In the genomic region with DNA sequence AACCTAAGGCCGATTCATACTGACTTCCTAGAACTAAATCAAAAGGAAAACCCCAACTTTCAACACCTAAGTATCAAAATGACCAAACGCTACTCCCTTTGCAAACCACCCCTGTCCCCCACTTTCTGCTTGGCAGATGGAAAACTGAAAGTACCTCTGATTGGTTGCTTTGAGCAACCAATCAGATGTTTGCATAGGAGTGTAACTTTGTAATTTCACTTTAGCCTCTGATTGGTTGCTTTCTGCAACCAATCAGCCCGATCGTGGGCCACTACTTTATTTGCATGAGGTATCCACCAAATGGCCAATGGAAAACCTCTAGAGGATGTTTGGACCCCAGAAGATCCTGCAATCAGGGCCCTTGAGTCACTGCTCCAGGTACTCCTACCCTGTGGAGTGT, we compare ENCODE assay signal across 12 cellular contexts. TPM values are rescaled to one million over a fixed set of nuclear protein-coding genes. Genes with fewer than 3 reads are reported as not detected.
A peak's percentile ranks its signal among the peaks of the same experiment; 100 is the strongest.
DNase-seq lines count a peak whose midpoint lies in the region; ATAC-seq and TF ChIP-seq lines count a peak whose summit lies in the region.
"Had no signal": no experiment of that assay in that cellular context is flagged by ENCODE, and none has a peak within 500 bp of the region (broad histone marks: within the 10 kb centered on the region; RNA-seq: fewer than 3 reads in every experiment).

No MANE protein-coding gene starts in this region.

- 43 to 70% (median 50%) methylated on average over 4 of the region's 4 CpGs for WGBS in spleen, 5 donors

- intact Hi-C loops in spleen (cut with DNase I; ENCODE audit: low total_unique reads) = loop anchor here (5.0 kb wide), 1 partner anchor 83 kb away; no protein-coding TSS in a partner anchor

- H3K27me3 ChIP-seq in spleen (replicated peaks in 1 of 7) = no peaks in the 10 kb centered on the region
- H3K27me3 ChIP-seq: breast epithelium, Peyer's patch had no signal

- DNase-seq in activated CD4-positive, alpha-beta T cell treated with anti-CD3 and anti-CD28 coated beads for 48 hours = peak; percentile 43
- DNase-seq in activated CD4-positive, alpha-beta T cell treated with anti-CD3 and anti-CD28 coated beads, Interleukin-2, amount 50 U/mL, for 1 hour = no peak
- peak; percentile 49 for DNase-seq in activated CD8-positive, alpha-beta memory T cell treated with anti-CD3 and anti-CD28 coated beads, Interleukin-2, amount 50 U/mL, for 48 hours
- DNase-seq in spleen (peak; percentile 21), DMS79 treated with DMSO at 0.1 percent for 48 hours (lab: John Stamatoyannopoulos, UW) (no peak)
- DNase-seq: activated CD4-positive, CD25-positive, alpha-beta regulatory T cell treated with anti-CD3 and anti-CD28 coated beads, Interleukin-2, amount 50 U/mL, for 72 hours; Peyer's patch; retina had no signal

- TF ChIP-seq POLR2A in spleen (IDR thresholded peaks at IDR 0.05) = no peak

- H3K27ac ChIP-seq in spleen = peak overlapping the region in 1 of 8 donors; percentile 15
- H3K27ac ChIP-seq: breast epithelium, Peyer's patch had no signal

- H3K36me3 ChIP-seq in spleen = no peaks in the 10 kb centered on the region
- H3K36me3 ChIP-seq: breast epithelium, Peyer's patch had no signal

- TF ChIP-seq CTCF in spleen (IDR thresholded peaks at IDR 0.05 in 8 of 11, conservative IDR thresholded peaks at IDR 0.05 in 3 of 11) = no peak

- peaks cover 0 to 20% (median 7%) of the 10 kb centered on the region in 6 donors for H3K4me1 ChIP-seq in spleen
- H3K4me1 ChIP-seq: breast epithelium had no signal

- H3K9me3 ChIP-seq in spleen = no peaks in the 10 kb centered on the region
- H3K9me3 ChIP-seq: breast epithelium, Peyer's patch had no signal

- peak overlapping the region in 3 of 8 donors; percentile 4 to 43 (median 6) for H3K4me3 ChIP-seq in spleen
- H3K4me3 ChIP-seq: breast epithelium, Peyer's patch had no signal

- ATAC-seq in HG03354 (IDR thresholded peaks at IDR 0.05; ENCODE audit: poor library complexity, severe bottlenecking, unreplicated experiment) (peak; percentile 66), GM21737 (IDR thresholded peaks at IDR 0.05; ENCODE audit: unreplicated experiment) (no peak), HG02884 (IDR thresholded peaks at IDR 0.05; ENCODE audit: unreplicated experiment) (no peak)

RNA-seq across cellular contexts. Expression of a gene that starts 12.3 kb away (rescaled TPM):
- total RNA-seq in spleen = 10 to 100 TPM; 31.0 to 46.3 (median 42.1) TPM
- 10 to 100 TPM; 20.8 to 38.6 (median 28.6) TPM for polyA plus RNA-seq in spleen

Comparison
In these comparisons a context has a peak if more than half of its experiments do, and no peak if none do; other contexts are left out.
1. DNase-seq: peak in activated CD4-positive, alpha-beta T cell treated with anti-CD3 and anti-CD28 coated beads for 48 hours (single experiment), activated CD8-positive, alpha-beta memory T cell treated with anti-CD3 and anti-CD28 coated beads, Interleukin-2, amount 50 U/mL, for 48 hours (single experiment) and spleen (single experiment); none in activated CD4-positive, alpha-beta T cell treated with anti-CD3 and anti-CD28 coated beads, Interleukin-2, amount 50 U/mL, for 1 hour (single experiment) and DMS79 treated with DMSO at 0.1 percent for 48 hours (single experiment).